8 cellular contexts compared by ENCODE assay signal in the genomic region with DNA sequence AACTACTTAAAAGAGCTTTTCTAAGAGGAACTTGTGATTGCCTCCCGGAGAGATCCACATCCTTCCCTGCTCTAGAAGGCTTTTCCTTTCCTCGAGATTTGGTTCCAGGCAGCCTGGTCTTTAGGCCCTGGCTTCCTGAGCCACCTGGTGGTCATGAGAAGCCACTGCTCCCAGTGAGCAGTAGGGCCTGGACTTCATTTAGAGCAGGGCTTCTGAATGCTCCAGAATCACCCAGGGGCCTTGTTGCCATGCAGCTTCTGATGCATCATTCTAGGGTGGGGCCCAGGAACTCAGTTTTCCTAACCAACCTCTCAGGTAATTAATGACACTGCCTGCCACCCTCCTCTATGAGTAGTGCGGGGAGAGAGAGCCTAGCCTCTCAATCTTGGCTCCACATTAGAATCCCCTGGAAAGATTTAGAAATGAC. TPM values are rescaled to one million over a fixed set of nuclear protein-coding genes. Genes with fewer than 3 reads are reported as not detected.
DNase-seq lines count a peak whose midpoint lies in the region; ATAC-seq and TF ChIP-seq lines count a peak whose summit lies in the region.

No MANE protein-coding gene starts in this region.

- H3K4me3 ChIP-seq in mucosa of descending colon, result no peak overlapping the region

- no peaks in the 10 kb centered on the region for H3K9me3 ChIP-seq in mucosa of descending colon

- peaks cover 18% of the 10 kb centered on the region for H3K4me1 Mint-ChIP-seq in CD14-positive monocyte

- intact Hi-C loops in CD14-positive monocyte (cut with micrococcal nuclease) (loop anchor here in 1 of 2 donors (10.0 kb wide), 1 partner anchor 129 kb away; a partner anchor contains a TSS), mucosa of descending colon (cut with DNase I, micrococcal nuclease) (no loop called here)

- peak; percentile 87 for TF ChIP-seq CTCF in CD14-positive monocyte (IDR thresholded peaks at IDR 0.05)
- peak; percentile 89 for TF ChIP-seq CTCF in mucosa of descending colon (IDR thresholded peaks at IDR 0.05)

- ATAC-seq in GM18873 (IDR thresholded peaks at IDR 0.05; ENCODE audit: low FRiP score, unreplicated experiment) (peak; percentile 58), HG03139 (IDR thresholded peaks at IDR 0.05; ENCODE audit: unreplicated experiment) (peak; percentile 86), mucosa of descending colon (peak; percentile 95)

- peaks cover 8% of the 10 kb centered on the region for H3K36me3 ChIP-seq in mucosa of descending colon (ENCODE audit: low read depth)

- DNase-seq in CD14-positive monocyte (ENCODE audit: low spot score), result peak; percentile 51
- DNase-seq in NCI-H460 (ENCODE audit: extremely low read depth, low read depth), result peak; percentile 49
- peak; percentile 2 to 18 for DNase-seq in activated CD8-positive, alpha-beta memory T cell treated with anti-CD3 and anti-CD28 coated beads for 4 hours (ENCODE audit: low read depth in 2 of 2)
- DNase-seq in epidermal melanocyte (ENCODE audit: insufficient read length, low spot score), result peak; percentile 73
- DNase-seq in mucosa of descending colon, result peak; percentile 50 to 73 (median 70)
- peak; percentile 15 for DNase-seq in stimulated activated naive CD4-positive, alpha-beta T cell treated with Interleukin-2 at 50 U/mL for 16 hours (lab: John Stamatoyannopoulos, UW)

- H3K36me3 Mint-ChIP-seq in CD14-positive monocyte, result peaks cover 78 to 96% of the 10 kb centered on the region in 2 donors

- no peaks in the 10 kb centered on the region for H3K9me3 Mint-ChIP-seq in CD14-positive monocyte

- peak overlapping the region in 6 of 7 donors; percentile 4 to 70 (median 63) for H3K27ac Mint-ChIP-seq in CD14-positive monocyte

- H3K27me3 Mint-ChIP-seq in CD14-positive monocyte (ENCODE audit: low read depth in 3 of 3), result no peaks in the 10 kb centered on the region

- H3K4me3 Mint-ChIP-seq in CD14-positive monocyte, result peak overlapping the region in 1 of 2 donors; percentile 13

- no peaks in the 10 kb centered on the region for H3K4me1 ChIP-seq in mucosa of descending colon (ENCODE audit: low read depth)

RNA-seq across cellular contexts. Expression of a gene that starts 29.6 kb away (rescaled TPM):
- 100 to 1,000 TPM; 101 to 135 TPM for polyA plus RNA-seq in CD14-positive monocyte
- 76.7 and 79.8 TPM in 2 replicates for total RNA-seq in NCI-H460 (2014; rRNA removed; shearing (Covaris generic))
- 65.8 and 150 TPM in 2 replicates for polyA plus RNA-seq in NCI-H460 (2014; cell fraction: nucleus; rRNA removed)
- total RNA-seq in mucosa of descending colon, result 10 to 100 TPM; 39.1 to 61.8 (median 57.5) TPM

Comparison
In these comparisons a context has a peak if more than half of its experiments do, and no peak if none do; other contexts are left out.
1. DNase-seq: peak in every context shown above with its lines; median percentile 73 in epidermal melanocyte; 70 in mucosa of descending colon; 51 in CD14-positive monocyte; 49 in NCI-H460; 15 in stimulated activated naive CD4-positive, alpha-beta T cell treated with Interleukin-2 at 50 U/mL for 16 hours; 10 in activated CD8-positive, alpha-beta memory T cell treated with anti-CD3 and anti-CD28 coated beads for 4 hours.